19 cellular contexts compared by ENCODE assay signal in the genomic region with DNA sequence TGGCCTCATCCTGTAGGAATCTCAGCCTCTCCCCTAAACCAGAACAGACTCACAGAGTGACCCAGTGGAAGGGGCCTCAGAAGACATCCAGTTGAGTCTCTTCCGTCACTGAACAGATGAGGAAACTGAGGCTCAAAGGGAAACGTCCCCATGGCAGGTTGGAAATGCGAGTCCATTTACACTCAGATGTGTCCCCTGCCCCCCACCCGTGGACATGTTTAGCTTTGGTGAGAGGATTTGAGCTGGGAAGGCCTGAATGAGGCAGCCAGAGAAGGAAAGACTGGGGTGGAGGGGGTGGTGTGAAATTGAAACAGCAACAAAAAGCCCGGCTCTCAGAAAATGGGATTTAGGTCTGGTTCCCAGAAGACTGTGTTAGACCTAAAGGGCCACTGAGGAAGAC. TPM values are rescaled to one million over a fixed set of nuclear protein-coding genes. Genes with fewer than 3 reads are reported as not detected.
"Had no signal": no experiment of that assay in that cellular context is flagged by ENCODE, and none has a peak within 500 bp of the region (broad histone marks: within the 10 kb centered on the region; RNA-seq: fewer than 3 reads in every experiment).

No MANE protein-coding gene starts in this region.

- H3K27me3 ChIP-seq: pancreas, vagina had no signal

- H3K4me2 ChIP-seq: neural progenitor cell had no signal

- H3K9me3 Mint-ChIP-seq: activated naive CD4-positive, alpha-beta T cell treated with anti-CD3 and anti-CD28 coated beads, Interleukin-2, amount 50 U/mL, for 24 hours; neural progenitor cell; WTC11 had no signal

- H3K4me3 ChIP-seq: gastrocnemius medialis, neural progenitor cell, pancreas, tibial artery, vagina had no signal

- H3K27ac ChIP-seq: gastrocnemius medialis, neural progenitor cell, pancreas, tibial artery had no signal

- H3K9ac ChIP-seq: neural progenitor cell had no signal

- H2AFZ ChIP-seq: neural progenitor cell had no signal

- FAIRE-seq: pancreas had no signal

- H3K4me3 Mint-ChIP-seq: activated CD4-positive, alpha-beta T cell treated with anti-CD3 and anti-CD28 coated beads for 36 hours; activated naive CD4-positive, alpha-beta T cell treated with anti-CD3 and anti-CD28 coated beads, Interleukin-2, amount 50 U/mL, for 24 hours; WTC11 had no signal

- H3K36me3 ChIP-seq: gastrocnemius medialis, neural progenitor cell, pancreas, tibial artery, vagina had no signal

- H3K9me3 ChIP-seq: gastrocnemius medialis, pancreas, tibial artery, vagina had no signal

- DNase-seq: activated CD4-positive, alpha-beta T cell treated with anti-CD3 and anti-CD28 coated beads for 36 hours; activated CD4-positive, alpha-beta T cell treated with anti-CD3 and anti-CD28 coated beads, Interleukin-2, amount 50 U/mL, for 48 hours; activated gamma-delta T cell; central memory CD4-positive, alpha-beta T cell; cortex of kidney; effector CD4-positive, alpha-beta T cell; gastrocnemius medialis; stimulated activated naive CD4-positive, alpha-beta T cell; tibial artery had no signal

- H3K36me3 Mint-ChIP-seq: activated naive CD4-positive, alpha-beta T cell treated with anti-CD3 and anti-CD28 coated beads, Interleukin-2, amount 50 U/mL, for 24 hours; neural progenitor cell; WTC11 had no signal

- H3K4me1 ChIP-seq: gastrocnemius medialis, pancreas, vagina had no signal

- ATAC-seq: activated CD4-positive, alpha-beta T cell treated with anti-CD3 and anti-CD28 coated beads for 36 hours; esophagus mucosa; gastrocnemius medialis; pancreas had no signal

- H3K27ac Mint-ChIP-seq: activated CD4-positive, alpha-beta T cell treated with anti-CD3 and anti-CD28 coated beads for 36 hours; activated naive CD4-positive, alpha-beta T cell treated with anti-CD3 and anti-CD28 coated beads, Interleukin-2, amount 50 U/mL, for 24 hours; neural progenitor cell; WTC11 had no signal

RNA-seq across cellular contexts. Expression of a gene that starts 1.7 kb away (rescaled TPM):
- total RNA-seq: kidney epithelial cell, mononuclear cell, renal cortical epithelial cell had no signal

RNA-seq across cellular contexts. Expression of a gene that starts 48.6 kb away (rescaled TPM):
- total RNA-seq: activated CD4-positive, alpha-beta T cell treated with anti-CD3 and anti-CD28 coated beads for 36 hours; esophagus mucosa; gastrocnemius medialis; kidney epithelial cell; left ventricle myocardium superior; mononuclear cell; vagina; WTC11 had no signal

RNA-seq across cellular contexts. Expression of a gene that starts 59.7 kb away (rescaled TPM):
- total RNA-seq: activated CD4-positive, alpha-beta T cell treated with anti-CD3 and anti-CD28 coated beads for 36 hours; gastrocnemius medialis; kidney epithelial cell; mononuclear cell; renal cortical epithelial cell; vagina had no signal
